Comparison of ENCODE assay signal across 8 cellular contexts in the genomic region with DNA sequence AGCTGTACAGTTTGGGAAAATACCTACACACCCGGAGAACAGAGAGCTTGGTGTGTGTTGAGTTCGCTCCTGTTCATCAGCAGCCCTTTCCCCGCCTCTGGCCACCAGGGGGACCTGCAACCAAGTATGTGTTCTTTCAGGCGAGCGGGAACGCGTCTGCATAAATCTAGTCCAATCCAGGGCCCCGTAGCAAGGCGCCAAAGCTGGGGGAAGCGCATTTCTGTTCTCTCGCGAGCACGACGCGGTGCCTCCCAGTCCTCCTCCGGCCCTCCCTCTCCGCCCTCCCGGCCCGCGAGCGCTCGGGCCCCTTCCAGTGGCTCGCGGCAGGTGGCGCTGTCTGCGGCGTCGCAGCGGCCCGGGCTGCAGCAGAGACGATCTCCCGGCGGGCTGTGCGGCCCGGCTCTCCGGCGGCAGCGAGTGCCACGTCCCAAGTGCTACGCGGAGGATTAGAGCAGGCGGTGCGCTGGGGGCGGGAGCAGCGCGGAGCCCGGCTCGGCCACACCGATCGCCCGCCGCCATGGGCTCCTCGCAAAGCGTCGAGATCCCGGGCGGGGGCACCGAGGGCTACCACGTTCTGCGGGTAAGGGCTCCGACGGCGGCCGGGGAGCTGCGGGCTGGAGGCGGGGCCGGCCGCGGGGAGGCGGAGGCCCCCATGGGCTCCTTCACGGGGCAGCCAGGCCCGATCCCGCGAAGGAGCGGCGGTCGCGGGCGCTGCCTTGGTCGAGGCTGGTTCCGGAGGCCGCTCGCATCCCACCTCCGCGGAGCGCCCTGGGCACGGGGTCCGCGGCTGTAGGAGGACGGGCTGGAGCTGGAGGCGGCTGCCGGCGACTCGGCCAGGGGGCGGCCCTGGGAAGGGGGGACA. TPM values are rescaled to one million over a fixed set of nuclear protein-coding genes. Genes with fewer than 3 reads are reported as not detected.
DNase-seq lines count a peak whose midpoint lies in the region; FAIRE-seq and TF ChIP-seq lines count a peak whose summit lies in the region.

A gene (plus strand): TSS at position 430 of the 862 bp plus-strand sequence. CDS start 88 bp downstream, at position 518.

- no peaks in the 10 kb centered on the region for H3K27me3 ChIP-seq in neutrophil

- TF ChIP-seq CTCF in HFFc6 (IDR thresholded peaks at IDR 0.05) (peak; percentile 98), neutrophil (IDR thresholded peaks at IDR 0.05) (peak; percentile 99)

- peaks cover 23 to 28% of the 10 kb centered on the region in 2 experiments for H3K4me1 ChIP-seq in neutrophil (ENCODE audit: control insufficient read depth in 1 of 2, insufficient read depth in 1 of 2, low read depth in 1 of 2, low read length in 1 of 2)

- no peaks in the 10 kb centered on the region; the same call in 1 of the 2 replicates for H3K27me3 Mint-ChIP-seq in HFFc6 (ENCODE audit: insufficient read depth)
- H3K27me3 Mint-ChIP-seq in activated naive CD4-positive, alpha-beta T cell treated with anti-CD3 and anti-CD28 coated beads for 36 hours (ENCODE audit: low read depth): no peaks in the 10 kb centered on the region

- peak within 1 kb of the TSS; percentile 93 for H3K4me3 Mint-ChIP-seq in HFFc6
- peak within 1 kb of the TSS; percentile 98 for H3K4me3 Mint-ChIP-seq in activated naive CD4-positive, alpha-beta T cell treated with anti-CD3 and anti-CD28 coated beads for 36 hours

- H3K9me3 Mint-ChIP-seq in HFFc6: peaks cover 5% of the 10 kb centered on the region; the same call in 1 of the 2 replicates
- peaks cover 3% of the 10 kb centered on the region for H3K9me3 Mint-ChIP-seq in activated naive CD4-positive, alpha-beta T cell treated with anti-CD3 and anti-CD28 coated beads for 36 hours

- H3K36me3 ChIP-seq in neutrophil: no peaks in the 10 kb centered on the region

- peak within 1 kb of the TSS; percentile 93 for H3K4me3 ChIP-seq in GM08714 (ENCODE audit: low read length)
- peak within 1 kb of the TSS; percentile 86 for H3K4me3 ChIP-seq in neutrophil (ENCODE audit: low read depth in 1 of 2, low read length in 1 of 2)

- no peaks in the 10 kb centered on the region for H3K9me3 ChIP-seq in neutrophil

- DNase-seq in HFFc6: peak; percentile 99
- DNase-seq in NAMALWA (ENCODE audit: low spot score): peak; percentile 100
- peak; percentile 99 for DNase-seq in SK-N-DZ (ENCODE audit: low spot score)
- DNase-seq in activated naive CD4-positive, alpha-beta T cell treated with anti-CD3 and anti-CD28 coated beads for 36 hours: peak; percentile 99
- DNase-seq in frontal cortex (ENCODE audit: low spot score in 2 of 2): peak; percentile 95 to 98
- DNase-seq in substantia nigra (lab: John Stamatoyannopoulos, UW): peak; percentile 70 to 99 (median 95)

- H3K36me3 Mint-ChIP-seq in HFFc6 (ENCODE audit: low read depth): peaks cover 18% of the 10 kb centered on the region
- peaks cover 6% of the 10 kb centered on the region for H3K36me3 Mint-ChIP-seq in activated naive CD4-positive, alpha-beta T cell treated with anti-CD3 and anti-CD28 coated beads for 36 hours (ENCODE audit: low read depth)

- H3K4me1 Mint-ChIP-seq in HFFc6 (ENCODE audit: low read depth): peaks cover 43% of the 10 kb centered on the region
- peaks cover 39% of the 10 kb centered on the region for H3K4me1 Mint-ChIP-seq in activated naive CD4-positive, alpha-beta T cell treated with anti-CD3 and anti-CD28 coated beads for 36 hours (ENCODE audit: low read depth)

- intact Hi-C loops in activated naive CD4-positive, alpha-beta T cell treated with anti-CD3 and anti-CD28 coated beads for 36 hours (cut with micrococcal nuclease): loop anchor here (1.0 to 10.0 kb wide), 17 partner anchors 44 to 1174 kb away; a partner anchor contains a TSS

- FAIRE-seq in frontal cortex (lab: Jason Lieb, UNC): no peak

- peak within 1 kb of the TSS; percentile 88 for H3K27ac ChIP-seq in neutrophil
- peak within 1 kb of the TSS; percentile 84 for H3K27ac ChIP-seq in substantia nigra (ENCODE audit: low read depth, low read length, poor library complexity, severe bottlenecking)

- H3K27ac Mint-ChIP-seq in HFFc6: peak within 1 kb of the TSS; percentile 90
- H3K27ac Mint-ChIP-seq in activated naive CD4-positive, alpha-beta T cell treated with anti-CD3 and anti-CD28 coated beads for 36 hours: peak within 1 kb of the TSS; percentile 96

- CTCF ChIA-PET in activated naive CD4-positive, alpha-beta T cell treated with anti-CD3 and anti-CD28 coated beads for 36 hours (lab: Charles Lee): interaction anchor here (0.6 to 2.5 kb wide), 33 partner anchors 9 to 1501 kb away, joined by 3 to 10 read pairs (median 3); a partner anchor contains a TSS

RNA-seq across cellular contexts. Expression of the gene that starts here (rescaled TPM):
- 100 to 1,000 TPM; 113 to 124 (median 120) TPM for total RNA-seq in HFFc6 (2021; fragmentation: NEBNext Ultra II Directional; extraction: Animal tissue kit (Norgen Biotek cat#: 25700))
- 35.8 and 42.4 TPM in 2 replicates for polyA plus RNA-seq in SK-N-DZ (2014; cell fraction: cytosol; rRNA removed)
- polyA plus RNA-seq in SK-N-DZ (2014; cell fraction: nucleus; rRNA removed): 11.0 and 23.8 TPM in 2 replicates
- 10 to 100 TPM; 57.1 to 60.2 TPM for total RNA-seq in activated naive CD4-positive, alpha-beta T cell treated with anti-CD3 and anti-CD28 coated beads for 36 hours
- 21.6 TPM for total RNA-seq in frontal cortex

Comparison
In these comparisons a context has a peak if more than half of its experiments do, and no peak if none do; other contexts are left out.
1. Peak in every context shown above with its lines: DNase-seq, H3K4me3 ChIP-seq and H3K27ac ChIP-seq.